Comparison of ENCODE assay signal across 8 cellular contexts in genomic region chr1:156726549-156727226, GRCh38. TPM values are rescaled to one million over a fixed set of nuclear protein-coding genes. Genes with fewer than 3 reads are reported as not detected.
DNase-seq lines count a peak whose midpoint lies in the region; ATAC-seq and TF ChIP-seq lines count a peak whose summit lies in the region.

No MANE protein-coding gene starts in this region.

- H3K4me3 ChIP-seq in fibroblast of villous mesenchyme (ENCODE audit: low read depth, low read length), result peak overlapping the region; percentile 99

- no peaks in the 10 kb centered on the region for H3K9me3 Mint-ChIP-seq in activated CD8-positive, alpha-beta memory T cell treated with anti-CD3 and anti-CD28 coated beads, Interleukin-2, amount 10 ng/mL, durations not matched to agents 7 days and 5 days (ENCODE audit: low read depth)

- no peak overlapping the region for H3K27ac Mint-ChIP-seq in activated CD8-positive, alpha-beta memory T cell treated with anti-CD3 and anti-CD28 coated beads, Interleukin-2, amount 10 ng/mL, durations not matched to agents 7 days and 5 days

- CTCF ChIA-PET in activated CD8-positive, alpha-beta memory T cell treated with anti-CD3 and anti-CD28 coated beads, Interleukin-2, amount 10 ng/mL, durations not matched to agents 7 days and 5 days (lab: Charles Lee), result interaction anchor here (0.8 to 8.0 kb wide), 69 partner anchors 10 to 341 kb away, joined by 3 to 217 read pairs (median 8); partner anchors contain the start of genes BCAN, CRABP2, HDGF and INSRR

- TF ChIP-seq CTCF in C4-2B (conservative IDR thresholded peaks at IDR 0.05) (peak; percentile 31), fibroblast of villous mesenchyme (IDR thresholded peaks at IDR 0.05; ENCODE audit: insufficient read depth, low read depth, low read length) (peak; percentile 74)

- H3K27me3 Mint-ChIP-seq in activated CD8-positive, alpha-beta memory T cell treated with anti-CD3 and anti-CD28 coated beads, Interleukin-2, amount 10 ng/mL, durations not matched to agents 7 days and 5 days, result no peaks in the 10 kb centered on the region

- H3K27ac ChIP-seq in C4-2B, result peak overlapping the region; percentile 97

- no peak for ATAC-seq in activated CD8-positive, alpha-beta memory T cell treated with anti-CD3 and anti-CD28 coated beads, Interleukin-2, amount 10 ng/mL, durations not matched to agents 7 days and 5 days
- no peak for ATAC-seq in HG03097 (IDR thresholded peaks at IDR 0.05; ENCODE audit: low FRiP score, unreplicated experiment)

- DNase-seq in H4 (ENCODE audit: low spot score), result peak; percentile 63
- peak; percentile 16 for DNase-seq in NCI-H774 (lab: John Stamatoyannopoulos, UW)
- DNase-seq in activated CD8-positive, alpha-beta memory T cell treated with anti-CD3 and anti-CD28 coated beads, Interleukin-2, amount 10 ng/mL, durations not matched to agents 7 days and 5 days, result peak; percentile 78
- DNase-seq in fibroblast of villous mesenchyme (ENCODE audit: low read depth), result peak; percentile 75
- DNase-seq in renal cortical epithelial cell (ENCODE audit: low read depth), result peak; percentile 54
- DNase-seq in GM19240 (ENCODE audit: insufficient read length, low spot score), result no peak

- H3K36me3 Mint-ChIP-seq in activated CD8-positive, alpha-beta memory T cell treated with anti-CD3 and anti-CD28 coated beads, Interleukin-2, amount 10 ng/mL, durations not matched to agents 7 days and 5 days, result peaks cover 24% of the 10 kb centered on the region

- H3K4me1 Mint-ChIP-seq in activated CD8-positive, alpha-beta memory T cell treated with anti-CD3 and anti-CD28 coated beads, Interleukin-2, amount 10 ng/mL, durations not matched to agents 7 days and 5 days, result peaks cover 44% of the 10 kb centered on the region

- H3K4me3 Mint-ChIP-seq in activated CD8-positive, alpha-beta memory T cell treated with anti-CD3 and anti-CD28 coated beads, Interleukin-2, amount 10 ng/mL, durations not matched to agents 7 days and 5 days, result no peak overlapping the region

RNA-seq across cellular contexts. Expression of gene METTL25B, which starts 1.6 kb away (rescaled TPM):
- 11.6 and 20.0 TPM in 2 replicates for total RNA-seq in H4 (2014; rRNA removed; shearing (Covaris generic))
- 10 to 100 TPM; 44.0 to 49.6 TPM for total RNA-seq in activated CD8-positive, alpha-beta memory T cell treated with anti-CD3 and anti-CD28 coated beads, Interleukin-2, amount 10 ng/mL, durations not matched to agents 7 days and 5 days
- total RNA-seq in fibroblast of villous mesenchyme, result 9.0 and 12.5 TPM in 2 replicates
- total RNA-seq in renal cortical epithelial cell, result 5.2 and 11.5 TPM in 2 replicates

RNA-seq across cellular contexts. Expression of gene ISG20L2, which starts 1.9 kb away (rescaled TPM):
- total RNA-seq in H4 (2014; rRNA removed; shearing (Covaris generic)), result 22.2 and 27.0 TPM in 2 replicates
- total RNA-seq in activated CD8-positive, alpha-beta memory T cell treated with anti-CD3 and anti-CD28 coated beads, Interleukin-2, amount 10 ng/mL, durations not matched to agents 7 days and 5 days, result 10 to 100 TPM; 56.0 to 70.3 TPM
- 17.4 and 22.9 TPM in 2 replicates for total RNA-seq in fibroblast of villous mesenchyme
- total RNA-seq in renal cortical epithelial cell, result 6.3 and 10.3 TPM in 2 replicates

RNA-seq across cellular contexts. Expression of gene MRPL24, which starts 14.2 kb away (rescaled TPM):
- total RNA-seq in H4 (2014; rRNA removed; shearing (Covaris generic)), result 82.2 and 96.3 TPM in 2 replicates
- 10 to 100 TPM; 60.4 to 80.0 TPM for total RNA-seq in activated CD8-positive, alpha-beta memory T cell treated with anti-CD3 and anti-CD28 coated beads, Interleukin-2, amount 10 ng/mL, durations not matched to agents 7 days and 5 days
- total RNA-seq in fibroblast of villous mesenchyme, result 21.6 and 26.1 TPM in 2 replicates
- total RNA-seq in renal cortical epithelial cell, result 26.3 and 40.8 TPM in 2 replicates

RNA-seq across cellular contexts. Expression of gene CRABP2, which starts 21.3 kb away (rescaled TPM):
- total RNA-seq in H4 (2014; rRNA removed; shearing (Covaris generic)), result 0.95 and 3.8 TPM in 2 replicates
- 1 to 10 TPM; 1.4 to 1.9 TPM for total RNA-seq in activated CD8-positive, alpha-beta memory T cell treated with anti-CD3 and anti-CD28 coated beads, Interleukin-2, amount 10 ng/mL, durations not matched to agents 7 days and 5 days
- 39.0 and 80.7 TPM in 2 replicates for total RNA-seq in fibroblast of villous mesenchyme
- total RNA-seq in renal cortical epithelial cell, result 1.4 and 8.3 TPM in 2 replicates

RNA-seq across cellular contexts. Expression of gene HDGF, which starts 24.8 kb away (rescaled TPM):
- total RNA-seq in H4 (2014; rRNA removed; shearing (Covaris generic)), result 168 and 173 TPM in 2 replicates
- total RNA-seq in activated CD8-positive, alpha-beta memory T cell treated with anti-CD3 and anti-CD28 coated beads, Interleukin-2, amount 10 ng/mL, durations not matched to agents 7 days and 5 days, result 100 to 1,000 TPM; 258 to 340 TPM
- total RNA-seq in fibroblast of villous mesenchyme (196 and 197 TPM in 2 replicates), renal cortical epithelial cell (249 and 383 TPM in 2 replicates)
